In genomic region chr15:63246691-63247464, GRCh38 we compare ENCODE assay signal across 9 cellular contexts.
DNase-seq lines count a peak whose midpoint lies in the region; ATAC-seq and TF ChIP-seq lines count a peak whose summit lies in the region.
"Had no signal": no experiment of that assay in that cellular context is flagged by ENCODE, and none has a peak within 500 bp of the region (broad histone marks: within the 10 kb centered on the region; RNA-seq: fewer than 3 reads in every experiment).

No MANE protein-coding gene starts in this region.

- no peak for ATAC-seq in HG02981 (IDR thresholded peaks at IDR 0.05; ENCODE audit: unreplicated experiment)

- no peak for TF ChIP-seq CTCF in fibroblast of mammary gland (conservative IDR thresholded peaks at IDR 0.05; ENCODE audit: control insufficient read depth, insufficient read depth, low read depth, low read length)
- no peak for TF ChIP-seq CTCF in retinal pigment epithelial cell (conservative IDR thresholded peaks at IDR 0.05; ENCODE audit: low read depth, low read length)

- H3K4me3 ChIP-seq in fibroblast of mammary gland (ENCODE audit: control insufficient read depth, low read depth, low read length) = no peak overlapping the region
- H3K4me3 ChIP-seq in retinal pigment epithelial cell (ENCODE audit: low read length) = no peak overlapping the region

- DNase-seq in ELR (ENCODE audit: low read depth) = peak; percentile 60
- DNase-seq in SIG-M5 (lab: John Stamatoyannopoulos, UW) = peak; percentile 86
- DNase-seq in fibroblast of mammary gland (ENCODE audit: low read depth) = peak; percentile 96
- peak; percentile 87 for DNase-seq in retinal pigment epithelial cell (ENCODE audit: low read depth)
- DNase-seq in iPS-NIHi11 (ENCODE audit: low spot score) = no peak
- no peak for DNase-seq in NAMALWA (ENCODE audit: low spot score)
- no peak for DNase-seq in NCI-H1417 (lab: John Stamatoyannopoulos, UW)
- DNase-seq: NCI-H2171 treated with DMSO at 0.1 percent for 48 hours had no signal

Comparison
In these comparisons a context has a peak if more than half of its experiments do, and no peak if none do; other contexts are left out.
1. DNase-seq: peak in ELR (single experiment), SIG-M5 (single experiment), fibroblast of mammary gland (single experiment) and retinal pigment epithelial cell (single experiment); none in iPS-NIHi11 (single experiment), NAMALWA (single experiment) and NCI-H1417 (0 of 3).